In the genomic region with DNA sequence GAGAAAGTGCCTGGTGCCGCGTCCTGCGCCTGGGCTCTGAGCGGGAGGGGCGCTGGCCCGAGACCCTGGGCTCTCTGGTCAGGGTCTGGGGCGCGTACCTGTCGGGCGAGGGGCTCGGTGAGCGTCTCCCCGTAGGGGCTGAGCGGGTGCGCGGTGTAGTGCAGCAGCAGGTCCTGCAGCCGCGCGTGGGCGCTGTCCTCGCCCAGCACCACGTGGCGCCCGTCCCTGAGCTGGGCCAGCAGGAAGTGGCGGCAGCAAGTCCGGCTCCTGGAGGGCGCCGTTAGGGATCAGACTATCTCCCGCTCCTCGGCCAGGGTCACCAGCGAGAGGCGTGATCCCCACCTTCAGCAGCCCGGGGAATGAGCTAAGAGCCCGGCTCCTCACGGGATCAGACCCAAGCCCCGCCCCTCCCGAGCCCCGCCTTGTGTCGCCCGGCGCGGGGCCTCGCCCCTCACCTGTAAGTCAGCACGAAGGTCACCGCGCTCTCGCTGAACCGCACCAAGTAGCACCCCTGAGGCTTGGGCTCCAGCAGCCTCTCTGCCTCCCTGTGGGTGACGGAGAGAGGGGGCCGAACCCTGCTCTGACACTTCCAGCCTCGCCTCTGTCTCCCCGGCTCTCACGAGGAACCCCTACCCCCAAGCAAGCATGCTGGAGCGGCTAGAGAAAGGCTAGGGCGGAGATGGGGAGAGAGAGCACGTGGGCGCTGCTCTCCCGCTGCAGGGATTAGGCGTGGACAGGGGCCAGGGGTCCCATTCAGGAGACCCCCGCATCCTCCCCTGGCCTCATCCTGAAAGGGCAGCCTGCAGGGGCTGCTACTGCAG, we compare ENCODE assay signal across 8 cellular contexts. TPM values are rescaled to one million over a fixed set of nuclear protein-coding genes. Genes with fewer than 3 reads are reported as not detected.
DNase-seq lines count a peak whose midpoint lies in the region; ATAC-seq and TF ChIP-seq lines count a peak whose summit lies in the region.

No MANE protein-coding gene starts in this region.

- peak; percentile 60 for TF ChIP-seq CTCF in epithelial cell of proximal tubule (conservative IDR thresholded peaks at IDR 0.05; ENCODE audit: low read depth, low read length)

- peaks cover 0 to 22% of the 10 kb centered on the region in 2 donors for H3K27me3 ChIP-seq in muscle layer of colon (ENCODE audit: control insufficient read depth in 1 of 2, insufficient read depth in 2 of 2, low read length in 2 of 2)

- H3K4me1 ChIP-seq in muscle layer of colon (ENCODE audit: insufficient read depth, low read length): peaks cover 18% of the 10 kb centered on the region

- no peak overlapping the region for H3K9ac ChIP-seq in muscle layer of colon (ENCODE audit: low read length)

- H3K9me3 ChIP-seq in muscle layer of colon (ENCODE audit: low read length): no peaks in the 10 kb centered on the region

- DNase-seq in DMS 273 (lab: John Stamatoyannopoulos, UW; ENCODE audit: unreplicated experiment) (peak; percentile 79), DMS 273 treated with DMSO at 0.1 percent for 48 hours (lab: John Stamatoyannopoulos, UW) (no peak), NCI-H2171 (lab: John Stamatoyannopoulos, UW) (peak; percentile 65), epithelial cell of proximal tubule (ENCODE audit: low read depth) (no peak)
- DNase-seq in activated CD8-positive, alpha-beta memory T cell treated with anti-CD3 and anti-CD28 coated beads, Interleukin-2, amount 50 U/mL, for 48 hours: peak; percentile 88
- peak; percentile 87 for DNase-seq in stimulated activated CD8-positive, alpha-beta memory T cell treated with anti-CD3 and anti-CD28 coated beads, Interleukin-4, amount 100 ng/mL, for 48 hours

- H3K36me3 ChIP-seq in muscle layer of colon (ENCODE audit: insufficient read depth, low read length): no peaks in the 10 kb centered on the region

- no peak for ATAC-seq in GM21526 (IDR thresholded peaks at IDR 0.05; ENCODE audit: low FRiP score, unreplicated experiment)

- no peak overlapping the region for H3K27ac ChIP-seq in muscle layer of colon (ENCODE audit: low read depth, low read length)

- peak overlapping the region; percentile 54 for H3K4me3 ChIP-seq in epithelial cell of proximal tubule (ENCODE audit: low read depth, low read length)
- H3K4me3 ChIP-seq in muscle layer of colon (ENCODE audit: low read depth in 1 of 2, low read length in 2 of 2): peak overlapping the region; percentile 3 to 47

RNA-seq across cellular contexts. Expression of gene SH2D2A, which starts 2.7 kb away (rescaled TPM):
- 2.0 and 3.5 TPM in 2 replicates for total RNA-seq in epithelial cell of proximal tubule

RNA-seq across cellular contexts. Expression of gene INSRR, which starts 45.0 kb away (rescaled TPM):
- not detected in 2 replicates for total RNA-seq in epithelial cell of proximal tubule

RNA-seq across cellular contexts. Expression of gene PRCC, which starts 46.6 kb away (rescaled TPM):
- total RNA-seq in epithelial cell of proximal tubule: 49.5 and 51.2 TPM in 2 replicates

RNA-seq across cellular contexts. Expression of gene NTRK1, which starts 46.7 kb away (rescaled TPM):
- not detected in 2 replicates for total RNA-seq in epithelial cell of proximal tubule

Comparison
In these comparisons a context has a peak if more than half of its experiments do, and no peak if none do; other contexts are left out.
1. DNase-seq: peak in DMS 273 (single experiment), NCI-H2171 (single experiment), activated CD8-positive, alpha-beta memory T cell treated with anti-CD3 and anti-CD28 coated beads, Interleukin-2, amount 50 U/mL, for 48 hours (single experiment) and stimulated activated CD8-positive, alpha-beta memory T cell treated with anti-CD3 and anti-CD28 coated beads, Interleukin-4, amount 100 ng/mL, for 48 hours (single experiment); none in DMS 273 treated with DMSO at 0.1 percent for 48 hours (single experiment) and epithelial cell of proximal tubule (single experiment).